In the genomic region with DNA sequence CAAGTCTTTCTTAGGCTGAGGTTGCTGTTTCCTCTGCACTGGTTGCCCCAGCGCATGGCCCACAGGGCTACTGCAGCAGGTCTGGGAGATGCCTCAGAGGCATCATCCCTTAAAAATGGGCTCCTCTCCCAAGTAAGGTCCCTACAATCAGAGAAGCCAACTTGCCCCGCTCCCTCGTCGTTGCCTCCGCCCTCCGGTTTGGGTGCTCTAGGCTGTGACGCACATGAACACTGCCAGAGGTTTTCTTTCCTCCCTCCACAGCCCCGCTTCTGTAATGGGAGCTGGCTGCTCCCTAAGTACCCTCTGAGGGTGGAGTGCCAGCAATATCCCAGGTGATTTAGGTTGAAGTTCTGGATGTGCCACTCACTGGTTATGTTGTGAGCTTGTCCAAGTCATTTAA, we compare ENCODE assay signal across 31 cellular contexts.
"Had no signal": no experiment of that assay in that cellular context is flagged by ENCODE, and none has a peak within 500 bp of the region (broad histone marks: within the 10 kb centered on the region; RNA-seq: fewer than 3 reads in every experiment).

No MANE protein-coding gene starts in this region.

- H3K27me3 Mint-ChIP-seq: activated naive CD8-positive, alpha-beta T cell treated with anti-CD3 and anti-CD28 coated beads for 36 hours; activated naive CD8-positive, alpha-beta T cell treated with anti-CD3 and anti-CD28 coated beads, Interleukin-2, amount 50 U/mL, for 24 hours had no signal

- DNase-seq: activated CD4-positive, alpha-beta memory T cell treated with anti-CD3 and anti-CD28 coated beads, Interleukin-2, amount 10 ng/mL, durations not matched to agents 7 days and 5 days; activated CD4-positive, alpha-beta T cell treated with anti-CD3 and anti-CD28 coated beads for 1 hour; activated CD4-positive, alpha-beta T cell treated with anti-CD3 and anti-CD28 coated beads for 4 hours; activated CD4-positive, alpha-beta T cell treated with anti-CD3 and anti-CD28 coated beads, Interleukin-2, amount 10 ng/mL, durations not matched to agents 7 days and 5 days; activated CD4-positive, alpha-beta T cell treated with anti-CD3 and anti-CD28 coated beads, Interleukin-2, amount 50 U/mL, for 4 hours; activated effector memory CD4-positive, alpha-beta T cell treated with anti-CD3 and anti-CD28 coated beads, Interleukin-2, amount 50 U/mL, for 16 hours; activated naive CD4-positive, alpha-beta T cell treated with anti-CD3 and anti-CD28 coated beads for 36 hours; activated naive CD8-positive, alpha-beta T cell treated with anti-CD3 and anti-CD28 coated beads for 36 hours; activated naive CD8-positive, alpha-beta T cell treated with anti-CD3 and anti-CD28 coated beads, Interleukin-2, amount 50 U/mL, for 24 hours; activated T-cell treated with anti-CD3 and anti-CD28 coated beads, Interleukin-2, amount 50 U/mL, for 1 hour; activated T-cell treated with anti-CD3 and anti-CD28 coated beads, Interleukin-2, amount 50 U/mL, for 48 hours; central memory CD4-positive, alpha-beta T cell; cerebellar nuclear complex; colonic mucosa; effector memory CD4-positive, alpha-beta T cell; endodermal cell; erythroblast; foreskin keratinocyte; gastrocnemius medialis; heart right ventricle; T-helper 2 cell had no signal

- H3K36me3 ChIP-seq: adrenal gland, breast epithelium, colonic mucosa, esophagus muscularis mucosa, gastrocnemius medialis, heart right ventricle had no signal

- ATAC-seq: activated naive CD8-positive, alpha-beta T cell treated with anti-CD3 and anti-CD28 coated beads, Interleukin-2, amount 50 U/mL, for 24 hours; body of pancreas; foreskin keratinocyte; gastrocnemius medialis; WTC11 had no signal

- H3K4me3 Mint-ChIP-seq: activated CD4-positive, alpha-beta memory T cell treated with anti-CD3 and anti-CD28 coated beads, Interleukin-2, amount 10 ng/mL, durations not matched to agents 7 days and 5 days; activated CD4-positive, alpha-beta T cell treated with anti-CD3 and anti-CD28 coated beads, Interleukin-2, amount 10 ng/mL, durations not matched to agents 7 days and 5 days; activated naive CD4-positive, alpha-beta T cell treated with anti-CD3 and anti-CD28 coated beads for 36 hours; activated naive CD4-positive, alpha-beta T cell treated with anti-CD3 and anti-CD28 coated beads, Interleukin-2, amount 50 U/mL, for 24 hours; activated naive CD8-positive, alpha-beta T cell treated with anti-CD3 and anti-CD28 coated beads for 36 hours; activated naive CD8-positive, alpha-beta T cell treated with anti-CD3 and anti-CD28 coated beads, Interleukin-2, amount 50 U/mL, for 24 hours; activated T-helper 1 cell treated with anti-CD3 and anti-CD28 coated beads, Interleukin-12 subunit alpha, Interleukin-12 subunit beta, Interleukin-2, Interleukin-4 antibody, amounts not matched to agents 30 ng/mL and 10 ng/mL and 1 ng/mL, durations not matched to agents 14 hours and 24 hours and 36 hours; endodermal cell; WTC11 had no signal

- H3K27ac Mint-ChIP-seq: activated CD4-positive, alpha-beta memory T cell treated with anti-CD3 and anti-CD28 coated beads, Interleukin-2, amount 10 ng/mL, durations not matched to agents 7 days and 5 days; activated CD4-positive, alpha-beta T cell treated with anti-CD3 and anti-CD28 coated beads, Interleukin-2, amount 10 ng/mL, durations not matched to agents 7 days and 5 days; activated naive CD4-positive, alpha-beta T cell treated with anti-CD3 and anti-CD28 coated beads for 36 hours; activated naive CD4-positive, alpha-beta T cell treated with anti-CD3 and anti-CD28 coated beads, Interleukin-2, amount 50 U/mL, for 24 hours; activated naive CD8-positive, alpha-beta T cell treated with anti-CD3 and anti-CD28 coated beads for 36 hours; activated naive CD8-positive, alpha-beta T cell treated with anti-CD3 and anti-CD28 coated beads, Interleukin-2, amount 50 U/mL, for 24 hours; activated T-helper 1 cell treated with anti-CD3 and anti-CD28 coated beads, Interleukin-12 subunit alpha, Interleukin-12 subunit beta, Interleukin-2, Interleukin-4 antibody, amounts not matched to agents 30 ng/mL and 10 ng/mL and 1 ng/mL, durations not matched to agents 14 hours and 24 hours and 36 hours; activated T-helper 2 cell treated with anti-CD3 and anti-CD28 coated beads, Interferon-gamma antibody, Interleukin-2, Interleukin-4, amounts not matched to agents 10 μg/mL and 5 μg/mL and 100 μg/mL, durations not matched to agents 14 hours and 24 hours and 36 hours; endodermal cell; WTC11 had no signal

- H3K27me3 ChIP-seq: adrenal gland, body of pancreas, breast epithelium, cardiac muscle cell, colonic mucosa, esophagus muscularis mucosa, foreskin keratinocyte, gastrocnemius medialis, heart right ventricle had no signal

- H3K4me3 ChIP-seq: adrenal gland, body of pancreas, breast epithelium, cardiac muscle cell, colonic mucosa, esophagus muscularis mucosa, gastrocnemius medialis, heart right ventricle had no signal

- H3K4me1 ChIP-seq: adrenal gland, body of pancreas, colonic mucosa, foreskin keratinocyte, gastrocnemius medialis had no signal

- H3K27ac ChIP-seq: adrenal gland, body of pancreas, breast epithelium, colonic mucosa, esophagus muscularis mucosa, foreskin keratinocyte, gastrocnemius medialis, heart right ventricle, VCaP had no signal

- H3K4me1 Mint-ChIP-seq: activated CD4-positive, alpha-beta memory T cell treated with anti-CD3 and anti-CD28 coated beads, Interleukin-2, amount 10 ng/mL, durations not matched to agents 7 days and 5 days; activated CD4-positive, alpha-beta T cell treated with anti-CD3 and anti-CD28 coated beads, Interleukin-2, amount 10 ng/mL, durations not matched to agents 7 days and 5 days; activated naive CD4-positive, alpha-beta T cell treated with anti-CD3 and anti-CD28 coated beads, Interleukin-2, amount 50 U/mL, for 24 hours; activated naive CD8-positive, alpha-beta T cell treated with anti-CD3 and anti-CD28 coated beads for 36 hours; activated naive CD8-positive, alpha-beta T cell treated with anti-CD3 and anti-CD28 coated beads, Interleukin-2, amount 50 U/mL, for 24 hours had no signal

- H3K36me3 Mint-ChIP-seq: activated naive CD8-positive, alpha-beta T cell treated with anti-CD3 and anti-CD28 coated beads for 36 hours had no signal

- H3K9me3 ChIP-seq: adrenal gland, body of pancreas, breast epithelium, colonic mucosa, esophagus muscularis mucosa, gastrocnemius medialis, heart right ventricle had no signal

- H3K9me3 Mint-ChIP-seq: activated CD4-positive, alpha-beta memory T cell treated with anti-CD3 and anti-CD28 coated beads, Interleukin-2, amount 10 ng/mL, durations not matched to agents 7 days and 5 days; activated naive CD4-positive, alpha-beta T cell treated with anti-CD3 and anti-CD28 coated beads, Interleukin-2, amount 50 U/mL, for 24 hours; activated naive CD8-positive, alpha-beta T cell treated with anti-CD3 and anti-CD28 coated beads for 36 hours; activated naive CD8-positive, alpha-beta T cell treated with anti-CD3 and anti-CD28 coated beads, Interleukin-2, amount 50 U/mL, for 24 hours; activated T-helper 1 cell treated with anti-CD3 and anti-CD28 coated beads, Interleukin-12 subunit alpha, Interleukin-12 subunit beta, Interleukin-2, Interleukin-4 antibody, amounts not matched to agents 30 ng/mL and 10 ng/mL and 1 ng/mL, durations not matched to agents 14 hours and 24 hours and 36 hours; activated T-helper 2 cell treated with anti-CD3 and anti-CD28 coated beads, Interferon-gamma antibody, Interleukin-2, Interleukin-4, amounts not matched to agents 10 μg/mL and 5 μg/mL and 100 μg/mL, durations not matched to agents 14 hours and 24 hours and 36 hours had no signal
